ENCODE assay signal across 8 cellular contexts in the genomic region with DNA sequence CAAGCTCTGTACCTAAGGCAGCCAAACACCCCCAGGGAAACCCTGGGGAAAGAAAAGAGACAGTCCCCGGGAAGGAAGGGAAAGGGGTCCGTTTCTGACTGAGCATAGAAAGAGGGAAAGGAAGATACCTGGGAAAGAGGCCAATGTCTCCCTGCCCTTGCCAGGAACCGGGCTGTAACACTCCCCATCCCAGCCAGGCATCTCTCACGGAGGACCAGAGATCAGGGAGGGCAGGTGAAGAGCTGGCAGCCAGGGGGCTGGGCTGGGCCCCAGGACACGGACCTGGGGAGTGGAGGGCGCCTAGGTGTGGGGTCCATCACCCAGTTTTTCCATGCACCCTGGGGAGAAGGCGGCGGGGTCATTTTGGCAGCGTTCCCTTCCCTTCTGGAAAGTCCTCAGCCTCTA. TPM values are rescaled to one million over a fixed set of nuclear protein-coding genes. Genes with fewer than 3 reads are reported as not detected.
DNase-seq lines count a peak whose midpoint lies in the region; ATAC-seq, FAIRE-seq and TF ChIP-seq lines count a peak whose summit lies in the region.

No MANE protein-coding gene starts in this region.

- H3K4me2 ChIP-seq in mesenchymal stem cell (ENCODE audit: low read length, poor library complexity, severe bottlenecking) = peak overlapping the region; percentile 95

- H4K8ac ChIP-seq in mesenchymal stem cell (ENCODE audit: low read length) = peak overlapping the region; percentile 12

- H3K27ac ChIP-seq in heart left ventricle = peak overlapping the region in 4 of 12 donors; percentile 60 to 87 (median 72)
- no peak overlapping the region for H3K27ac ChIP-seq in mesenchymal stem cell (ENCODE audit: low read length, poor library complexity, severe bottlenecking)
- H3K27ac ChIP-seq in aorta (ENCODE audit: low read depth in 1 of 2, low read length in 2 of 2) = no peak overlapping the region

- H3K14ac ChIP-seq in mesenchymal stem cell (ENCODE audit: low read length in 2 of 2) = no peak overlapping the region

- TF ChIP-seq CTCF in heart left ventricle (IDR thresholded peaks at IDR 0.05) = no peak
- TF ChIP-seq CTCF in bronchial epithelial cell (IDR thresholded peaks at IDR 0.05; ENCODE audit: insufficient read depth, low read length, severe bottlenecking) = no peak

- H3K9ac ChIP-seq in mesenchymal stem cell (ENCODE audit: low read length) = peak overlapping the region; percentile 77

- peak in 2 of 4 donors; percentile 21 to 38 for ATAC-seq in heart left ventricle
- ATAC-seq in Right ventricle myocardium inferior = no peak
- ATAC-seq in aorta (ENCODE audit: low FRiP score) = peak; percentile 33
- ATAC-seq in GM21786 (IDR thresholded peaks at IDR 0.05; ENCODE audit: unreplicated experiment) = no peak

- FAIRE-seq in bronchial epithelial cell (lab: Jason Lieb, UNC) = no peak

- H2AK5ac ChIP-seq in mesenchymal stem cell (ENCODE audit: low read length, severe bottlenecking) = no peak overlapping the region

- H2AFZ ChIP-seq in mesenchymal stem cell (ENCODE audit: low read depth, low read length) = no peak overlapping the region

- H3K36me3 ChIP-seq in heart left ventricle (no peaks in the 10 kb centered on the region), bronchial epithelial cell (ENCODE audit: control insufficient read depth, insufficient read depth, low read length) (no peaks in the 10 kb centered on the region), mesenchymal stem cell (ENCODE audit: control insufficient read depth in 1 of 2, insufficient read depth in 2 of 2, low read depth in 1 of 2, low read length in 2 of 2) (no peaks in the 10 kb centered on the region), aorta (ENCODE audit: control insufficient read depth in 1 of 2, insufficient read depth in 2 of 2, low read length in 1 of 2) (no peaks in the 10 kb centered on the region)

- H3K9me3 ChIP-seq in heart left ventricle (no peaks in the 10 kb centered on the region), mesenchymal stem cell (ENCODE audit: control insufficient read depth, low read length) (no peaks in the 10 kb centered on the region), aorta (ENCODE audit: control insufficient read depth, low read length) (no peaks in the 10 kb centered on the region)

- DNase-seq in heart left ventricle (peak in 1 of 5 donors; percentile 10), Right ventricle myocardium inferior (ENCODE audit: missing footprints) (no peak), bronchial epithelial cell (ENCODE audit: low read depth) (no peak), mesenchymal stem cell (no peak), aorta (peak in 1 of 2 donors; percentile 47), HuH-7.5 (ENCODE audit: low spot score) (no peak), mucosa of gallbladder (ENCODE audit: low spot score) (no peak)

- H2BK120ac ChIP-seq in mesenchymal stem cell (ENCODE audit: low read depth, low read length) = no peak overlapping the region

- H2BK5ac ChIP-seq in mesenchymal stem cell (ENCODE audit: low read depth, low read length, poor library complexity, severe bottlenecking) = no peak overlapping the region

- no peak overlapping the region for H4K91ac ChIP-seq in mesenchymal stem cell (ENCODE audit: low read length)

- no peak overlapping the region for H2BK12ac ChIP-seq in mesenchymal stem cell (ENCODE audit: low read length in 2 of 2)

- no peak overlapping the region for H2BK15ac ChIP-seq in mesenchymal stem cell (ENCODE audit: low read depth, poor library complexity, severe bottlenecking)

- no peak overlapping the region for H3K23ac ChIP-seq in mesenchymal stem cell (ENCODE audit: low read length in 2 of 2)

- WGBS in heart left ventricle, 4 donors = 31 to 36% (median 34%) methylated on average over 9 of the region's 9 CpGs
- WGBS in mesenchymal stem cell = 49% methylated on average over 9 of the region's 9 CpGs
- 32 to 36% methylated on average over 9 of the region's 9 CpGs for WGBS in aorta, 2 donors

- no peaks in the 10 kb centered on the region for H3K79me1 ChIP-seq in mesenchymal stem cell (replicated peaks; ENCODE audit: low read length, poor library complexity, severe bottlenecking)

- no peak for TF ChIP-seq POLR2A in heart left ventricle (IDR thresholded peaks at IDR 0.05)

- H3K4me3 ChIP-seq in heart left ventricle = peak overlapping the region; percentile 58 to 96 (median 91)
- H3K4me3 ChIP-seq in bronchial epithelial cell (ENCODE audit: low read depth, low read length) = peak overlapping the region; percentile 62
- H3K4me3 ChIP-seq in mesenchymal stem cell (ENCODE audit: insufficient read depth in 1 of 2, low read depth in 1 of 2, low read length in 2 of 2) = peak overlapping the region; percentile 81 to 82
- peak overlapping the region in 1 of 2 donors; percentile 79 for H3K4me3 ChIP-seq in aorta (ENCODE audit: low read length in 2 of 2)

- intact Hi-C loops in heart left ventricle (cut with DNase I) = no loop called here
- intact Hi-C loops in Right ventricle myocardium inferior (cut with DNase I) = loop anchor here (5.0 kb wide), 1 partner anchor 87 kb away; no protein-coding TSS in a partner anchor
- intact Hi-C loops in aorta (cut with DNase I) = no loop called here

- H3K27me3 ChIP-seq in heart left ventricle (peaks cover 0 to 14% (median 0%) of the 10 kb centered on the region in 9 donors), bronchial epithelial cell (ENCODE audit: control insufficient read depth, insufficient read depth, low read length) (no peaks in the 10 kb centered on the region), mesenchymal stem cell (ENCODE audit: control insufficient read depth in 1 of 2, insufficient read depth in 1 of 2, low read length in 2 of 2) (peaks cover 34 to 42% of the 10 kb centered on the region in 2 experiments), aorta (ENCODE audit: control insufficient read depth in 1 of 2, insufficient read depth in 2 of 2, low read length in 1 of 2) (no peaks in the 10 kb centered on the region)

- no peak overlapping the region for H3K4ac ChIP-seq in mesenchymal stem cell (ENCODE audit: low read depth in 1 of 2, low read length in 2 of 2)

- no peak overlapping the region for H3K18ac ChIP-seq in mesenchymal stem cell (ENCODE audit: low read depth in 1 of 2, low read length in 2 of 2)

- H3K4me1 ChIP-seq in heart left ventricle = peaks cover 0 to 31% (median 7%) of the 10 kb centered on the region in 12 donors
- peaks cover 18% of the 10 kb centered on the region for H3K4me1 ChIP-seq in mesenchymal stem cell (ENCODE audit: control insufficient read depth, insufficient read depth, low read depth, low read length)
- no peaks in the 10 kb centered on the region for H3K4me1 ChIP-seq in aorta (ENCODE audit: control insufficient read depth in 1 of 2, insufficient read depth in 2 of 2, low read length in 2 of 2)

RNA-seq across cellular contexts. Expression of a gene that starts 18.9 kb away (rescaled TPM):
- total RNA-seq in heart left ventricle (1 to 10 TPM; 2.4 to 9.2 (median 5.2) TPM), Right ventricle myocardium inferior (7.3 TPM), bronchial epithelial cell (4.4 and 4.7 TPM in 2 replicates), aorta (1 to 10 TPM; 1.6 to 3.9 TPM), mucosa of gallbladder (35.6 TPM)
- polyA plus RNA-seq in heart left ventricle (1 to 10 TPM; 3.4 to 6.3 TPM), aorta (10 to 100 TPM in 1 of 2 donors, under 1 TPM in 1; 0.59 to 14.0 TPM)
- 0.41 TPM for polyA plus RNA-seq in mesenchymal stem cell (2013, experiment 1 of 2)
- 0.44 TPM for polyA plus RNA-seq in mesenchymal stem cell (2013, experiment 2 of 2)

RNA-seq across cellular contexts. Expression of a gene that starts 25.7 kb away (rescaled TPM):
- total RNA-seq in heart left ventricle (1 to 10 TPM in 8 of 9 donors, under 1 TPM in 1; 0.69 to 6.5 (median 2.0) TPM), Right ventricle myocardium inferior (4.2 TPM), bronchial epithelial cell (0.26 and 1.2 TPM in 2 replicates), aorta (1 to 10 TPM; 2.2 to 4.8 TPM), mucosa of gallbladder (33.2 TPM)
- polyA plus RNA-seq in heart left ventricle (1 to 10 TPM in 1 of 2 donors, under 1 TPM in 1; 0.80 to 1.2 TPM), aorta (1 to 10 TPM in 1 of 2 donors, under 1 TPM in 1; 0.28 to 2.4 TPM)
- polyA plus RNA-seq in mesenchymal stem cell (2013, experiment 1 of 2) = 0.25 TPM
- 0.40 TPM for polyA plus RNA-seq in mesenchymal stem cell (2013, experiment 2 of 2)
